ENCODE assay signal across 20 cellular contexts in genomic region chr7:2955177-2955768, GRCh38.
DNase-seq lines count a peak whose midpoint lies in the region; ATAC-seq, FAIRE-seq and TF ChIP-seq lines count a peak whose summit lies in the region.
"Had no signal": no experiment of that assay in that cellular context is flagged by ENCODE, and none has a peak within 500 bp of the region (broad histone marks: within the 10 kb centered on the region; RNA-seq: fewer than 3 reads in every experiment).

No MANE protein-coding gene starts in this region.

- 87% methylated on average over 7 of the region's 8 CpGs for WGBS in A549 (ENCODE audit: missing lambda C conversion rate)

- no peaks in the 10 kb centered on the region; a peak in 1 of 22 replicates for H4K20me1 ChIP-seq in BLaER1 treated with 17β-estradiol and CSF1 and Interleukin-3, amounts not matched to agents 10 nM and 100 nM

- no peak for ATAC-seq in A549
- no peak for ATAC-seq in activated CD8-positive, alpha-beta memory T cell treated with anti-CD3 and anti-CD28 coated beads, Interleukin-2, amount 10 ng/mL, durations not matched to agents 7 days and 5 days
- ATAC-seq: HCT116 had no signal

- no peaks in the 10 kb centered on the region for H3K9me3 ChIP-seq in A549
- H3K9me3 ChIP-seq in BLaER1 treated with 17β-estradiol and CSF1 and Interleukin-3, amounts not matched to agents 10 nM and 100 nM (replicated peaks in 1 of 11) = peaks cover 0 to 20% (median 0%) of the 10 kb centered on the region in 11 experiments; a peak in 5 of 22 replicates

- no peak overlapping the region for H3K9ac ChIP-seq in BLaER1 treated with 17β-estradiol and CSF1 and Interleukin-3, amounts not matched to agents 10 nM and 100 nM

- no peak for TF ChIP-seq RAD21 in A549 (conservative IDR thresholded peaks at IDR 0.05 in 1 of 2, IDR thresholded peaks at IDR 0.05 in 1 of 2)

- no peak overlapping the region for H3K4me2 ChIP-seq in A549
- peak overlapping the region; percentile 62 to 87 (median 73); a peak in 20 of 22 replicates for H3K4me2 ChIP-seq in BLaER1 treated with 17β-estradiol and CSF1 and Interleukin-3, amounts not matched to agents 10 nM and 100 nM

- peak overlapping the region; percentile 56 for H3K4me3 Mint-ChIP-seq in activated CD8-positive, alpha-beta memory T cell treated with anti-CD3 and anti-CD28 coated beads, Interleukin-2, amount 10 ng/mL, durations not matched to agents 7 days and 5 days
- H3K4me3 Mint-ChIP-seq in immature natural killer cell = peak overlapping the region in 4 of 5 donors; percentile 36 to 78 (median 68)

- H3K27ac ChIP-seq in A549 = peak overlapping the region; percentile 74 to 91
- H3K27ac ChIP-seq in BLaER1 treated with 17β-estradiol and CSF1 and Interleukin-3, amounts not matched to agents 10 nM and 100 nM = peak overlapping the region in 1 of 11 experiments; percentile 76; a peak in 1 of 22 replicates
- H3K27ac ChIP-seq: tibial nerve had no signal

- peaks cover 12% of the 10 kb centered on the region for H3K9me3 Mint-ChIP-seq in activated CD8-positive, alpha-beta memory T cell treated with anti-CD3 and anti-CD28 coated beads, Interleukin-2, amount 10 ng/mL, durations not matched to agents 7 days and 5 days (ENCODE audit: low read depth)
- no peaks in the 10 kb centered on the region for H3K9me3 Mint-ChIP-seq in immature natural killer cell

- CTCF ChIA-PET in A549 (lab: Yijun Ruan, JAX) = interaction anchor here (1.3 kb wide), 1 partner anchor 26 kb away, joined by 3 read pairs; no protein-coding TSS in a partner anchor
- CTCF ChIA-PET in activated CD8-positive, alpha-beta memory T cell treated with anti-CD3 and anti-CD28 coated beads, Interleukin-2, amount 10 ng/mL, durations not matched to agents 7 days and 5 days (lab: Charles Lee) = interaction anchor here (0.7 to 1.5 kb wide), 3 partner anchors 73 to 504 kb away, joined by 3 read pairs; no protein-coding TSS in a partner anchor

- FAIRE-seq in A549 (lab: Jason Lieb, UNC) = no peak
- FAIRE-seq: bronchial epithelial cell, GM19239, HTR-8/SVneo had no signal

- H3K36me3 Mint-ChIP-seq in activated CD8-positive, alpha-beta memory T cell treated with anti-CD3 and anti-CD28 coated beads, Interleukin-2, amount 10 ng/mL, durations not matched to agents 7 days and 5 days = peaks cover 84% of the 10 kb centered on the region
- peaks cover 18 to 28% (median 27%) of the 10 kb centered on the region in 3 donors for H3K36me3 Mint-ChIP-seq in immature natural killer cell

- H3K4me1 Mint-ChIP-seq in activated CD8-positive, alpha-beta memory T cell treated with anti-CD3 and anti-CD28 coated beads, Interleukin-2, amount 10 ng/mL, durations not matched to agents 7 days and 5 days = peaks cover 92% of the 10 kb centered on the region
- H3K4me1 Mint-ChIP-seq in immature natural killer cell = peaks cover 92 to 94% of the 10 kb centered on the region in 2 donors

- no peak overlapping the region for H3K4me3 ChIP-seq in A549
- H3K4me3 ChIP-seq in BLaER1 treated with 17β-estradiol and CSF1 and Interleukin-3, amounts not matched to agents 10 nM and 100 nM = no peak overlapping the region
- H3K4me3 ChIP-seq: tibial nerve had no signal

- peak overlapping the region; percentile 89 for H3K27ac Mint-ChIP-seq in activated CD8-positive, alpha-beta memory T cell treated with anti-CD3 and anti-CD28 coated beads, Interleukin-2, amount 10 ng/mL, durations not matched to agents 7 days and 5 days
- peak overlapping the region; percentile 86 to 96 (median 93) for H3K27ac Mint-ChIP-seq in immature natural killer cell

- DNase-seq in A549 (ENCODE audit: low read depth in 1 of 2, low spot score in 1 of 2) (no peak), immature natural killer cell (no peak), NCI-H345 (lab: John Stamatoyannopoulos, UW) (no peak), posterior vena cava (ENCODE audit: low spot score) (no peak), NCI-H146 (lab: John Stamatoyannopoulos, UW) (no peak)
- DNase-seq in activated CD8-positive, alpha-beta memory T cell treated with anti-CD3 and anti-CD28 coated beads, Interleukin-2, amount 10 ng/mL, durations not matched to agents 7 days and 5 days = peak; percentile 41
- DNase-seq in stimulated activated naive CD4-positive, alpha-beta T cell (lab: John Stamatoyannopoulos, UW) = no peak
- DNase-seq: C1 segment of cervical spinal cord; DMS79 treated with DMSO at 0.1 percent for 48 hours; effector CD4-positive, alpha-beta T cell; hippocampal formation; left cardiac atrium; NCI-H1694; NK-92 treated with Interleukin-12 subunit alpha and Interleukin-12 subunit beta, amount 100 ng/mL, for 24 hours had no signal

- peaks cover 14% of the 10 kb centered on the region for H3K4me1 ChIP-seq in A549
- peaks cover 60 to 90% (median 78%) of the 10 kb centered on the region in 10 experiments for H3K4me1 ChIP-seq in BLaER1 treated with 17β-estradiol and CSF1 and Interleukin-3, amounts not matched to agents 10 nM and 100 nM
- H3K4me1 ChIP-seq: tibial nerve had no signal

- H3K36me3 ChIP-seq in BLaER1 treated with 17β-estradiol and CSF1 and Interleukin-3, amounts not matched to agents 10 nM and 100 nM = peaks cover 0 to 18% (median 3%) of the 10 kb centered on the region in 11 experiments; a peak in 5 of 22 replicates
- H3K36me3 ChIP-seq: tibial nerve had no signal

- H3K27me3 Mint-ChIP-seq in activated CD8-positive, alpha-beta memory T cell treated with anti-CD3 and anti-CD28 coated beads, Interleukin-2, amount 10 ng/mL, durations not matched to agents 7 days and 5 days = no peaks in the 10 kb centered on the region
- H3K27me3 Mint-ChIP-seq in immature natural killer cell (ENCODE audit: low read depth in 3 of 3) = peaks cover 3 to 7% (median 5%) of the 10 kb centered on the region in 3 donors

- intact Hi-C loops in posterior vena cava (cut with DNase I) = no loop called here

- peaks cover 0 to 7% (median 0%) of the 10 kb centered on the region in 11 experiments; a peak in 3 of 22 replicates for H3K27me3 ChIP-seq in BLaER1 treated with 17β-estradiol and CSF1 and Interleukin-3, amounts not matched to agents 10 nM and 100 nM
- H3K27me3 ChIP-seq: tibial nerve had no signal

- TF ChIP-seq CTCF in A549 (IDR thresholded peaks at IDR 0.05) = no peak

- POLR2A ChIA-PET in A549 (lab: Yijun Ruan, JAX) = no interaction called here

- no peak for TF ChIP-seq POLR2A in A549 (IDR thresholded peaks at IDR 0.05; ENCODE audit: low read length)

- TF ChIP-seq EP300 in A549 (IDR thresholded peaks at IDR 0.05) = no peak

TF ChIP-seq in A549, 52 proteins besides CTCF, POLR2A, EP300 and RAD21:
- no peak for TF ChIP-seq HEYL (CRISPR knock-in tag; IDR thresholded peaks at IDR 0.05)
- no peak for TF ChIP-seq MAX (IDR thresholded peaks at IDR 0.05)
- TF ChIP-seq FOSB (CRISPR knock-in tag; IDR thresholded peaks at IDR 0.05) = no peak
- no peak for TF ChIP-seq RFX5 (IDR thresholded peaks at IDR 0.05)
- TF ChIP-seq ZNF302 (CRISPR knock-in tag; IDR thresholded peaks at IDR 0.05) = no peak
- TF ChIP-seq KDM1A (IDR thresholded peaks at IDR 0.05; ENCODE audit: low read depth) = no peak
- no peak for TF ChIP-seq KDM5A (IDR thresholded peaks at IDR 0.05)
- TF ChIP-seq MAZ (IDR thresholded peaks at IDR 0.05; ENCODE audit: borderline replicate concordance, low read depth, low read length) = no peak
- no peak for TF ChIP-seq ZFP36 (IDR thresholded peaks at IDR 0.05; ENCODE audit: borderline replicate concordance, partially characterized antibody)
- no peak for TF ChIP-seq GATA3 (IDR thresholded peaks at IDR 0.05; ENCODE audit: borderline replicate concordance)
- no peak for TF ChIP-seq JUNB (IDR thresholded peaks at IDR 0.05)
- no peak for TF ChIP-seq E2F6 (IDR thresholded peaks at IDR 0.05; ENCODE audit: borderline replicate concordance, low read depth)
- TF ChIP-seq FOXS1 (CRISPR knock-in tag; IDR thresholded peaks at IDR 0.05) = no peak
- no peak for TF ChIP-seq CHD4 (IDR thresholded peaks at IDR 0.05; ENCODE audit: borderline replicate concordance)
- no peak for TF ChIP-seq PHF8 (IDR thresholded peaks at IDR 0.05; ENCODE audit: borderline replicate concordance, low read depth)
- no peak for TF ChIP-seq SREBF2 (IDR thresholded peaks at IDR 0.05)
- no peak for TF ChIP-seq USF2 (IDR thresholded peaks at IDR 0.05)
- no peak for TF ChIP-seq EHMT2 (IDR thresholded peaks at IDR 0.05; ENCODE audit: low read depth)
